Comparison of ENCODE assay signal across 13 cellular contexts in the genomic region with DNA sequence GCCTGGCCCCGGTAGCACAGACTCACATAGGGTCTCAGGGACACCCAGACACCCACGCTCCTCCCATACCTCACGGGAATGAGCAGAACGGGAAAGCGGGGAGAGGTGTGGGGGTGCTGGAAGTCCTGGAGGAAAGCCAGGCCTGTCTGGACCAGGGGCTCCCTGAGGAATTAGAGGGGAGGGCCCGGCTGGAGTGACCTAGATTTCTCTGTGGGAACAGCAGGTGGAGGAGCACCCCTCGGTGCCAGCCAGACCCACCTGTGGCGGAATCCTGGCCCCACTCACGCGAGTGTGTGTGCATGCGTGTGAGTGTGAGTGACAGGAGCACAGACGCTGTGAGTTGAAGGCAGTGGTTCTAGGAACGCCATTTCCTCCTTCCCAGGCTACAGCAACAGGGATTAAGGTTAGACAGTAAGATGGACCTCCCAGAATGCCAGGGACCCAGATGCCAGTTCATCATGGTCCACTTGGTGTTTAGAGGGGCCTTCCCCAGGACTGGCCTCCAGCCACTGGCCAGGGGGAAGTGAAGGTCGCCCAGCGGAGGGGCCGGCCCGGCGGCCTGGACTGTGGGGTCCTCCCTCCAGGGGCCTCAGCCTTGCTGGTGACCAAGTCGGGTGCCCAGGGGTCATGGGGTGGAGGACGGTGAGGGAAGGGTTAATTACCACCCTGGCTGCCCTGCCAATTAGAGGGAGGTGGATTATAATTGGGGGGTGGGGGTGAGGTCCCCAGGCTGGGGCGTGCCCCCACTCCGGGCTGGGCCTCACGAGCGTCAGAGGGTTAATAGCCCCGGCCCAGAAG. TPM values are rescaled to one million over a fixed set of nuclear protein-coding genes. Genes with fewer than 3 reads are reported as not detected.
A peak's percentile ranks its signal among the peaks of the same experiment; 100 is the strongest.
DNase-seq lines count a peak whose midpoint lies in the region; ATAC-seq, FAIRE-seq and TF ChIP-seq lines count a peak whose summit lies in the region.
"Had no signal": no experiment of that assay in that cellular context is flagged by ENCODE, and none has a peak within 500 bp of the region (broad histone marks: within the 10 kb centered on the region; RNA-seq: fewer than 3 reads in every experiment).

No MANE protein-coding gene starts in this region.

- peaks cover 35% of the 10 kb centered on the region for H3K79me2 ChIP-seq in K562 (ENCODE audit: control insufficient read depth, insufficient read depth, low read length)
- no peaks in the 10 kb centered on the region for H3K79me2 ChIP-seq in smooth muscle cell (ENCODE audit: low read depth)

- H3K27ac Mint-ChIP-seq in HFFc6: peak overlapping the region; percentile 67

- POLR2A ChIA-PET in K562 (lab: Yijun Ruan, JAX): interaction anchor here (1.0 to 1.3 kb wide), 2 partner anchors 10 to 12 kb away, joined by 3 to 4 read pairs; no protein-coding TSS in a partner anchor

- WGBS in K562 (ENCODE audit: insufficient coverage, low coverage, missing lambda C conversion rate): 18% methylated on average over 21 of the region's 25 CpGs
- WGBS in smooth muscle cell (ENCODE audit: low lambda C conversion rate): 77% methylated on average over 20 of the region's 25 CpGs

- no peaks in the 10 kb centered on the region for H3K36me3 Mint-ChIP-seq in HFFc6 (ENCODE audit: low read depth)

- H3K4me1 ChIP-seq in K562 (replicated peaks in 1 of 2; ENCODE audit: control insufficient read depth in 2 of 2, insufficient read depth in 2 of 2, low read length in 2 of 2): peaks cover 20 to 71% of the 10 kb centered on the region in 2 experiments
- H3K4me1 ChIP-seq in left lung: peaks cover 0 to 13% of the 10 kb centered on the region in 2 donors
- peaks cover 17% of the 10 kb centered on the region for H3K4me1 ChIP-seq in smooth muscle cell (ENCODE audit: low read depth)

- H3K27me3 ChIP-seq in K562 (ENCODE audit: control insufficient read depth in 2 of 2, insufficient read depth in 2 of 2, low read length in 2 of 2): no peaks in the 10 kb centered on the region
- peaks cover 0 to 13% of the 10 kb centered on the region in 2 donors for H3K27me3 ChIP-seq in left lung
- H3K27me3 ChIP-seq in smooth muscle cell (ENCODE audit: low read depth): no peaks in the 10 kb centered on the region

- TF ChIP-seq RAD21 in K562 (CRISPR knock-in tag; conservative IDR thresholded peaks at IDR 0.05 in 1 of 2, IDR thresholded peaks at IDR 0.05 in 1 of 2): no peak

- no peaks in the 10 kb centered on the region for H3K9me1 ChIP-seq in K562 (ENCODE audit: control insufficient read depth, insufficient read depth, low read length)

- H3K4me1 Mint-ChIP-seq in HFFc6 (ENCODE audit: low read depth): peaks cover 11% of the 10 kb centered on the region

- no peak for ATAC-seq in K562
- no peak for ATAC-seq in left lung
- no peak for ATAC-seq in GM21447 (IDR thresholded peaks at IDR 0.05; ENCODE audit: unreplicated experiment)
- ATAC-seq: stimulated activated naive CD8-positive, alpha-beta T cell treated with anti-CD3 and anti-CD28 coated beads, Interleukin-15, Interleukin-2, amounts not matched to agents 100 U/mL and 50 U/mL, for 24 hours had no signal

- H3K9me3 Mint-ChIP-seq in HFFc6: peaks cover 4% of the 10 kb centered on the region; the same call in 1 of the 2 replicates

- H2AFZ ChIP-seq in K562 (ENCODE audit: low read depth, low read length) (peak overlapping the region; percentile 88), smooth muscle cell (ENCODE audit: low read depth) (no peak overlapping the region)

- H3K9me3 ChIP-seq in K562 (replicated peaks; ENCODE audit: control insufficient read depth, insufficient read depth, low read depth, low read length) (peaks cover 2% of the 10 kb centered on the region; the same call in 1 of the 2 replicates), left lung (peaks cover 0 to 2% of the 10 kb centered on the region in 2 donors), smooth muscle cell (replicated peaks; ENCODE audit: low read depth) (no peaks in the 10 kb centered on the region)

- DNase-seq in HFFc6: no peak
- DNase-seq in K562 (ENCODE audit: extremely low read depth in 1 of 4, low spot score in 3 of 4): peak in 3 of 4 experiments; percentile 22 to 30 (median 27)
- no peak for DNase-seq in left lung
- DNase-seq in smooth muscle cell (lab: John Stamatoyannopoulos, UW; ENCODE audit: unreplicated experiment): no peak
- no peak for DNase-seq in NCI-H82 (lab: John Stamatoyannopoulos, UW)
- no peak for DNase-seq in epidermal melanocyte (ENCODE audit: insufficient read length, low spot score)
- DNase-seq: activated naive CD4-positive, alpha-beta T cell treated with anti-CD3 and anti-CD28 coated beads, Interleukin-2, amount 50 U/mL, for 16 hours; kidney; occipital lobe; stimulated activated CD4-positive, alpha-beta T cell treated with anti-CD3 and anti-CD28 coated beads, Interleukin-4, amount 100 ng/mL, for 1 hour; stimulated activated naive CD8-positive, alpha-beta T cell treated with anti-CD3 and anti-CD28 coated beads, Interleukin-15, Interleukin-2, amounts not matched to agents 100 U/mL and 50 U/mL, for 24 hours had no signal

- peak; percentile 84 for FAIRE-seq in K562 (lab: Jason Lieb, UNC)
- FAIRE-seq: kidney had no signal

- in situ Hi-C loops in K562 (cut with MboI): no loop called here

- H3K4me3 ChIP-seq in K562 (peak overlapping the region; percentile 67), left lung (peak overlapping the region; percentile 16 to 45), smooth muscle cell (peak overlapping the region; percentile 60)

- H3K9ac ChIP-seq in K562 (ENCODE audit: insufficient read depth in 1 of 2, low read depth in 2 of 2, low read length in 2 of 2): peak overlapping the region; percentile 94 to 99
- peak overlapping the region; percentile 68 for H3K9ac ChIP-seq in smooth muscle cell (ENCODE audit: low read depth)

- H3K4me2 ChIP-seq in K562 (ENCODE audit: insufficient read depth, low read length) (peak overlapping the region; percentile 97), smooth muscle cell (peak overlapping the region; percentile 85)

- TF ChIP-seq CTCF in HFFc6 (IDR thresholded peaks at IDR 0.05) (no peak), K562 (IDR thresholded peaks at IDR 0.05 in 2 of 3, conservative IDR thresholded peaks at IDR 0.05 in 1 of 3; ENCODE audit: insufficient read depth in 2 of 3, low read depth in 1 of 3, low read length in 3 of 3) (no peak), left lung (IDR thresholded peaks at IDR 0.05) (no peak), smooth muscle cell (IDR thresholded peaks at IDR 0.05; ENCODE audit: borderline replicate concordance, insufficient read depth, poor library complexity, severe bottlenecking) (no peak)

- TF ChIP-seq EP300 in K562 (IDR thresholded peaks at IDR 0.05; ENCODE audit: low read length): no peak

- CTCF ChIA-PET in K562 (lab: Yijun Ruan, JAX; ENCODE audit: low intra/inter-chr PET ratio): no interaction called here

- TF ChIP-seq POLR2A in K562 (conservative IDR thresholded peaks at IDR 0.05): no peak

- H3F3A ChIP-seq in smooth muscle cell (ENCODE audit: low read depth): no peaks in the 10 kb centered on the region

- peaks cover 5% of the 10 kb centered on the region for H3K27me3 Mint-ChIP-seq in HFFc6 (ENCODE audit: insufficient read depth)

- intact Hi-C loops in K562 (cut with micrococcal nuclease): loop anchor here (5.0 kb wide), 1 partner anchor 52 kb away; no protein-coding TSS in a partner anchor
- intact Hi-C loops in left lung (cut with DNase I): no loop called here

- H4K20me1 ChIP-seq in K562 (replicated peaks; ENCODE audit: control insufficient read depth, insufficient read depth, low read length) (no peaks in the 10 kb centered on the region), smooth muscle cell (ENCODE audit: low read depth) (peaks cover 7% of the 10 kb centered on the region)

- H3K36me3 ChIP-seq in K562 (ENCODE audit: control insufficient read depth, insufficient read depth, low read length) (peaks cover 41% of the 10 kb centered on the region; the same call in 2 of the 3 replicates), left lung (peaks cover 0 to 5% of the 10 kb centered on the region in 2 donors), smooth muscle cell (ENCODE audit: low read depth) (no peaks in the 10 kb centered on the region)

- no TSS peak for BruUV-seq in K562 (replicated peaks; lab: Mats Ljungman, UMichigan)

- no peak overlapping the region; the same call in 1 of the 2 replicates for H3K4me3 Mint-ChIP-seq in HFFc6

- peak overlapping the region; percentile 93 for H3K27ac ChIP-seq in K562 (ENCODE audit: extremely low read depth, low read depth, low read length)
- no peak overlapping the region for H3K27ac ChIP-seq in left lung
- H3K27ac ChIP-seq in smooth muscle cell (ENCODE audit: low read depth): peak overlapping the region; percentile 89

RNA-seq across cellular contexts. Expression of a gene that starts 1.0 kb away (rescaled TPM):
- 1 to 10 TPM; 2.5 to 3.3 (median 2.9) TPM for total RNA-seq in HFFc6 (2021; fragmentation: NEBNext Ultra II Directional; extraction: Animal tissue kit (Norgen Biotek cat#: 25700))
- total RNA-seq in K562 (2011; cell fraction: chromatin; rRNA removed; ENCODE audit: low replicate concordance): 29.8 and 101 TPM in 2 replicates
- total RNA-seq in K562 (2011; cell fraction: nucleolus; rRNA removed): 77.2 and 90.9 TPM in 2 replicates
- total RNA-seq in K562 (2011; cell fraction: nucleoplasm; rRNA removed): 38.5 and 42.2 TPM in 2 replicates
- total RNA-seq in K562 (2014; rRNA removed) (99.7 and 122 TPM in 2 replicates), K562 (2014; rRNA removed; fragmentation: Illumina TruSeq; extraction: Trizol) (11.2 and 14.9 TPM in 2 replicates), K562 (2015; rRNA removed; fragmentation: Illumina TruSeq; extraction: Trizol) (30.7 and 36.6 TPM in 2 replicates), K562 (2021) (102 and 110 TPM in 2 replicates), left lung (10 to 100 TPM; 43.3 to 48.6 TPM), smooth muscle cell (32.0 and 61.2 TPM in 2 replicates)
- polyA plus RNA-seq in K562 (2011; rRNA removed) (45.4 and 47.8 TPM in 2 replicates), K562 (2014; fragmentation: Illumina TruSeq; extraction: Trizol) (26.9 and 39.7 TPM in 2 replicates), K562 (2014; fragmentation: Nextera tagmentation; extraction: Ambion mirVana) (under 1 TPM; 0.11 to 0.45 TPM), K562 (2014; rRNA removed) (73.9 and 78.9 TPM in 2 replicates), smooth muscle cell (24.6 and 69.9 TPM in 2 replicates)
- polyA plus RNA-seq in K562 (2011; cell fraction: cytosol; rRNA removed): 40.1 and 126 TPM in 2 replicates
- polyA plus RNA-seq in K562 (2011; cell fraction: nucleus; rRNA removed): 77.2 and 108 TPM in 2 replicates
- 49.0 and 59.2 TPM in 2 replicates for polyA plus RNA-seq in K562 (2012)
- polyA minus RNA-seq in K562 (2011; rRNA and poly(A)+ RNA removed): 8.3 and 21.7 TPM in 2 replicates
- polyA minus RNA-seq in K562 (2011; cell fraction: cytosol; rRNA and poly(A)+ RNA removed): 71.3 and 72.2 TPM in 2 replicates
- polyA minus RNA-seq in K562 (2011; cell fraction: nucleus; rRNA and poly(A)+ RNA removed): 28.1 and 30.5 TPM in 2 replicates

RNA-seq across cellular contexts. Expression of a gene that starts 19.7 kb away (rescaled TPM):
- total RNA-seq in HFFc6 (2021; fragmentation: NEBNext Ultra II Directional; extraction: Animal tissue kit (Norgen Biotek cat#: 25700)): 10 to 100 TPM; 15.9 to 21.6 (median 18.7) TPM
- total RNA-seq in K562 (2011; cell fraction: chromatin; rRNA removed; ENCODE audit: low replicate concordance): 8.7 and 27.6 TPM in 2 replicates
- total RNA-seq in K562 (2011; cell fraction: nucleolus; rRNA removed): 50.7 and 50.9 TPM in 2 replicates
- 15.8 and 24.1 TPM in 2 replicates for total RNA-seq in K562 (2011; cell fraction: nucleoplasm; rRNA removed)
- total RNA-seq in K562 (2014; rRNA removed) (109 and 114 TPM in 2 replicates), K562 (2014; rRNA removed; fragmentation: Illumina TruSeq; extraction: Trizol) (6.0 and 7.2 TPM in 2 replicates), K562 (2015; rRNA removed; fragmentation: Illumina TruSeq; extraction: Trizol) (50.6 and 51.6 TPM in 2 replicates), K562 (2021) (83.1 and 93.8 TPM in 2 replicates), left lung (10 to 100 TPM; 59.0 to 74.8 TPM), smooth muscle cell (15.3 and 18.3 TPM in 2 replicates)
- polyA plus RNA-seq in K562 (2011; rRNA removed) (22.5 and 25.0 TPM in 2 replicates), K562 (2014; fragmentation: Illumina TruSeq; extraction: Trizol) (14.8 and 46.2 TPM in 2 replicates), K562 (2014; fragmentation: Nextera tagmentation; extraction: Ambion mirVana) (10 to 100 TPM in 1 of 2 experiments, 1 to 10 TPM in 1; 6.3 to 13.3 TPM), K562 (2014; rRNA removed) (92.4 and 133 TPM in 2 replicates), smooth muscle cell (26.3 and 29.4 TPM in 2 replicates)
- polyA plus RNA-seq in K562 (2011; cell fraction: cytosol; rRNA removed): 41.4 and 135 TPM in 2 replicates
- 81.1 and 118 TPM in 2 replicates for polyA plus RNA-seq in K562 (2011; cell fraction: nucleus; rRNA removed)
- 55.3 and 81.1 TPM in 2 replicates for polyA plus RNA-seq in K562 (2012)
- polyA minus RNA-seq in K562 (2011; rRNA and poly(A)+ RNA removed): 1.1 and 2.3 TPM in 2 replicates
- polyA minus RNA-seq in K562 (2011; cell fraction: cytosol; rRNA and poly(A)+ RNA removed): 12.4 and 13.7 TPM in 2 replicates
- 11.0 and 11.7 TPM in 2 replicates for polyA minus RNA-seq in K562 (2011; cell fraction: nucleus; rRNA and poly(A)+ RNA removed)

RNA-seq across cellular contexts. Expression of a gene that starts 25.8 kb away (rescaled TPM):
- 10 to 100 TPM in 1 of 6 experiments, 1 to 10 TPM in 5; 6.4 to 12.1 (median 8.4) TPM for total RNA-seq in HFFc6 (2021; fragmentation: NEBNext Ultra II Directional; extraction: Animal tissue kit (Norgen Biotek cat#: 25700))
- 45.4 and 151 TPM in 2 replicates for total RNA-seq in K562 (2011; cell fraction: chromatin; rRNA removed; ENCODE audit: low replicate concordance)
- 117 and 141 TPM in 2 replicates for total RNA-seq in K562 (2011; cell fraction: nucleolus; rRNA removed)
- total RNA-seq in K562 (2011; cell fraction: nucleoplasm; rRNA removed): 54.9 and 57.5 TPM in 2 replicates
- total RNA-seq in K562 (2014; rRNA removed) (22.7 and 26.2 TPM in 2 replicates), K562 (2014; rRNA removed; fragmentation: Illumina TruSeq; extraction: Trizol) (2.1 and 2.5 TPM in 2 replicates), K562 (2015; rRNA removed; fragmentation: Illumina TruSeq; extraction: Trizol) (7.6 and 9.7 TPM in 2 replicates), K562 (2021) (33.6 and 37.1 TPM in 2 replicates), left lung (1 to 10 TPM; 1.4 to 2.3 TPM), smooth muscle cell (21.9 and 48.8 TPM in 2 replicates)
- polyA plus RNA-seq in K562 (2011; rRNA removed) (14.0 and 22.7 TPM in 2 replicates), K562 (2014; fragmentation: Illumina TruSeq; extraction: Trizol) (4.5 and 10.9 TPM in 2 replicates), K562 (2014; fragmentation: Nextera tagmentation; extraction: Ambion mirVana) (under 1 TPM in 1 of 2 experiments, not detected in 1; 0.20 TPM), K562 (2014; rRNA removed) (30.0 and 32.0 TPM in 2 replicates), smooth muscle cell (44.9 and 45.8 TPM in 2 replicates)
- 20.4 and 42.5 TPM in 2 replicates for polyA plus RNA-seq in K562 (2011; cell fraction: cytosol; rRNA removed)
- polyA plus RNA-seq in K562 (2011; cell fraction: nucleus; rRNA removed): 174 and 271 TPM in 2 replicates
- polyA plus RNA-seq in K562 (2012): 17.2 and 19.0 TPM in 2 replicates
- 2.1 and 3.3 TPM in 2 replicates for polyA minus RNA-seq in K562 (2011; rRNA and poly(A)+ RNA removed)
- polyA minus RNA-seq in K562 (2011; cell fraction: cytosol; rRNA and poly(A)+ RNA removed): 8.1 and 9.7 TPM in 2 replicates
- polyA minus RNA-seq in K562 (2011; cell fraction: nucleus; rRNA and poly(A)+ RNA removed): 23.6 and 27.2 TPM in 2 replicates
- total RNA-seq: RPMI7951 had no signal

RNA-seq across cellular contexts. Expression of a gene that starts 46.8 kb away (rescaled TPM):
- total RNA-seq in HFFc6 (2021; fragmentation: NEBNext Ultra II Directional; extraction: Animal tissue kit (Norgen Biotek cat#: 25700)): not detected
- total RNA-seq in K562 (2011; cell fraction: chromatin; rRNA removed; ENCODE audit: low replicate concordance): 28.4 and 83.6 TPM in 2 replicates
- total RNA-seq in K562 (2011; cell fraction: nucleolus; rRNA removed): 54.4 and 56.8 TPM in 2 replicates
- total RNA-seq in K562 (2011; cell fraction: nucleoplasm; rRNA removed): 33.9 and 40.5 TPM in 2 replicates
- total RNA-seq in K562 (2014; rRNA removed): 4.9 and 5.1 TPM in 2 replicates
- 1.0 and 1.1 TPM in 2 replicates for total RNA-seq in K562 (2014; rRNA removed; fragmentation: Illumina TruSeq; extraction: Trizol)
- 3.8 TPM in 2 replicates for total RNA-seq in K562 (2015; rRNA removed; fragmentation: Illumina TruSeq; extraction: Trizol)
- 9.3 and 14.5 TPM in 2 replicates for total RNA-seq in K562 (2021)
- polyA plus RNA-seq in K562 (2011; rRNA removed): 5.4 and 19.1 TPM in 2 replicates
- polyA plus RNA-seq in K562 (2011; cell fraction: cytosol; rRNA removed): 4.1 and 4.3 TPM in 2 replicates
- polyA plus RNA-seq in K562 (2011; cell fraction: nucleus; rRNA removed): 179 and 200 TPM in 2 replicates
- 11.4 and 33.5 TPM in 2 replicates for polyA plus RNA-seq in K562 (2012)
- 4.5 and 5.5 TPM in 2 replicates for polyA plus RNA-seq in K562 (2014; fragmentation: Illumina TruSeq; extraction: Trizol)
- under 1 TPM; 0.20 to 0.27 TPM for polyA plus RNA-seq in K562 (2014; fragmentation: Nextera tagmentation; extraction: Ambion mirVana)
- polyA plus RNA-seq in K562 (2014; rRNA removed): 10.7 and 10.8 TPM in 2 replicates
- polyA minus RNA-seq in K562 (2011; rRNA and poly(A)+ RNA removed): 1.3 and 1.4 TPM in 2 replicates
- 2.9 and 3.2 TPM in 2 replicates for polyA minus RNA-seq in K562 (2011; cell fraction: cytosol; rRNA and poly(A)+ RNA removed)
- 19.4 and 27.1 TPM in 2 replicates for polyA minus RNA-seq in K562 (2011; cell fraction: nucleus; rRNA and poly(A)+ RNA removed)
- total RNA-seq in left lung: 10 to 100 TPM; 20.2 to 28.0 TPM
- 0.67 and 1.4 TPM in 2 replicates for total RNA-seq in smooth muscle cell
- 1.5 and 7.1 TPM in 2 replicates for polyA plus RNA-seq in smooth muscle cell
- total RNA-seq: occipital lobe, RPMI7951 had no signal

RNA-seq across cellular contexts. Expression of a gene that starts 55.0 kb away (rescaled TPM):
- 10 to 100 TPM; 23.3 to 34.5 (median 27.2) TPM for total RNA-seq in HFFc6 (2021; fragmentation: NEBNext Ultra II Directional; extraction: Animal tissue kit (Norgen Biotek cat#: 25700))
- 105 and 295 TPM in 2 replicates for total RNA-seq in K562 (2011; cell fraction: chromatin; rRNA removed; ENCODE audit: low replicate concordance)
- total RNA-seq in K562 (2011; cell fraction: nucleolus; rRNA removed): 221 and 222 TPM in 2 replicates
- 123 and 136 TPM in 2 replicates for total RNA-seq in K562 (2011; cell fraction: nucleoplasm; rRNA removed)
- 42.4 and 61.4 TPM in 2 replicates for total RNA-seq in K562 (2014; rRNA removed)
- 7.7 and 10.3 TPM in 2 replicates for total RNA-seq in K562 (2014; rRNA removed; fragmentation: Illumina TruSeq; extraction: Trizol)
- 17.2 and 19.2 TPM in 2 replicates for total RNA-seq in K562 (2015; rRNA removed; fragmentation: Illumina TruSeq; extraction: Trizol)
- total RNA-seq in K562 (2021): 51.4 and 53.9 TPM in 2 replicates
- 22.4 and 36.2 TPM in 2 replicates for polyA plus RNA-seq in K562 (2011; rRNA removed)
- polyA plus RNA-seq in K562 (2011; cell fraction: cytosol; rRNA removed): 31.4 and 55.2 TPM in 2 replicates
- polyA plus RNA-seq in K562 (2011; cell fraction: nucleus; rRNA removed): 204 and 221 TPM in 2 replicates
- 33.8 and 52.0 TPM in 2 replicates for polyA plus RNA-seq in K562 (2012)
- polyA plus RNA-seq in K562 (2014; fragmentation: Illumina TruSeq; extraction: Trizol): 16.9 and 25.2 TPM in 2 replicates
- polyA plus RNA-seq in K562 (2014; fragmentation: Nextera tagmentation; extraction: Ambion mirVana): 1 to 10 TPM in 1 of 2 experiments, under 1 TPM in 1; 0.45 to 1.1 TPM
- 36.8 and 38.3 TPM in 2 replicates for polyA plus RNA-seq in K562 (2014; rRNA removed)
- 21.0 and 25.3 TPM in 2 replicates for polyA minus RNA-seq in K562 (2011; rRNA and poly(A)+ RNA removed)
- polyA minus RNA-seq in K562 (2011; cell fraction: cytosol; rRNA and poly(A)+ RNA removed): 26.6 and 30.7 TPM in 2 replicates
- 37.0 and 51.1 TPM in 2 replicates for polyA minus RNA-seq in K562 (2011; cell fraction: nucleus; rRNA and poly(A)+ RNA removed)
- 10 to 100 TPM; 25.6 to 27.9 TPM for total RNA-seq in left lung
- 15.2 and 20.7 TPM in 2 replicates for total RNA-seq in smooth muscle cell
- polyA plus RNA-seq in smooth muscle cell: 25.2 and 33.5 TPM in 2 replicates

Comparison
In these comparisons a context has a peak if more than half of its experiments do, and no peak if none do; other contexts are left out.
1. DNase-seq: peak in K562 (3 of 4); none in HFFc6 (single experiment), left lung (0 of 2), smooth muscle cell (single experiment), NCI-H82 (single experiment) and epidermal melanocyte (single experiment).
2. H3K27ac ChIP-seq: peak in K562 (single experiment) and smooth muscle cell (single experiment); none in left lung (0 of 2).
3. Peak in every context shown above with its lines, with median percentiles within 50 percentile points of each other: H3K4me3 ChIP-seq.